In genomic region chr12:93427779-93428564, GRCh38 we compare ENCODE assay signal across 1 cellular context.
TF ChIP-seq lines count a peak whose summit lies in the region.

No MANE protein-coding gene starts in this region.

TF ChIP-seq in K562, 482 proteins besides CTCF, POLR2A, EP300 and RAD21:
- TF ChIP-seq ARID3A (IDR thresholded peaks at IDR 0.05; ENCODE audit: borderline replicate concordance, low read depth, low read length) (no peak), ZFP91 (CRISPR knock-in tag; IDR thresholded peaks at IDR 0.05) (no peak), CEBPG (CRISPR knock-in tag; IDR thresholded peaks at IDR 0.05) (no peak), CEBPG (tag; conservative IDR thresholded peaks at IDR 0.05 in 1 of 2, IDR thresholded peaks at IDR 0.05 in 1 of 2) (peak in 1 of 2 experiments; percentile 34; a peak in 1 of 4 replicates), ZNF354B (CRISPR knock-in tag; IDR thresholded peaks at IDR 0.05) (no peak), BRD4 (IDR thresholded peaks at IDR 0.05) (no peak), DPF2 (IDR thresholded peaks at IDR 0.05) (0 out of 2 replicates have a peak, but pooled peaks have one; percentile 40), HMBOX1 (IDR thresholded peaks at IDR 0.05) (peak; percentile 91), ZNF384 (IDR thresholded peaks at IDR 0.05; ENCODE audit: low read depth, low read length) (no peak), MNT (conservative IDR thresholded peaks at IDR 0.05) (no peak), ZZZ3 (IDR thresholded peaks at IDR 0.05) (no peak), FOXO4 (CRISPR knock-in tag; IDR thresholded peaks at IDR 0.05) (no peak), POLR2AphosphoS2 (IDR thresholded peaks at IDR 0.05; ENCODE audit: low read length) (no peak), SNAPC5 (CRISPR knock-in tag; IDR thresholded peaks at IDR 0.05) (no peak), STAT6 (CRISPR knock-in tag; IDR thresholded peaks at IDR 0.05) (no peak), NR2C1 (IDR thresholded peaks at IDR 0.05) (no peak), NR2C1 (tag; IDR thresholded peaks at IDR 0.05) (no peak), E2F8 (IDR thresholded peaks at IDR 0.05; ENCODE audit: low read depth, partially characterized antibody) (no peak), XRCC5 (IDR thresholded peaks at IDR 0.05; ENCODE audit: low read depth, low read length) (no peak), PBX2 (CRISPR knock-in tag; IDR thresholded peaks at IDR 0.05; ENCODE audit: low read depth) (no peak), PBX2 (tag; conservative IDR thresholded peaks at IDR 0.05; ENCODE audit: low read depth) (peak; percentile 54), MEIS2 (IDR thresholded peaks at IDR 0.05; ENCODE audit: partially characterized antibody) (peak; percentile 59), NFIC (IDR thresholded peaks at IDR 0.05) (peak; percentile 86), RBM14 (IDR thresholded peaks at IDR 0.05; ENCODE audit: borderline replicate concordance, insufficient read depth, low read depth, low read length) (no peak), PKNOX1 (IDR thresholded peaks at IDR 0.05) (peak; percentile 48), ZNF449 (CRISPR knock-in tag; IDR thresholded peaks at IDR 0.05) (no peak), MIER1 (IDR thresholded peaks at IDR 0.05; ENCODE audit: low read depth) (no peak), GATA2 (CRISPR knock-in tag; IDR thresholded peaks at IDR 0.05) (0 out of 2 replicates have a peak, but pooled peaks have one; percentile 24), FUS (optimal IDR thresholded peaks at IDR 0.05; ENCODE audit: low read depth, low read length) (no peak), ELK3 (CRISPR knock-in tag; IDR thresholded peaks at IDR 0.05) (no peak)
